30 cellular contexts compared by ENCODE assay signal in genomic region chr10:3481000-3481335, GRCh38.
"Had no signal": no experiment of that assay in that cellular context is flagged by ENCODE, and none has a peak within 500 bp of the region (broad histone marks: within the 10 kb centered on the region; RNA-seq: fewer than 3 reads in every experiment).

No MANE protein-coding gene starts in this region.

- ATAC-seq: effector memory CD8-positive, alpha-beta T cell; gastroesophageal sphincter; heart right ventricle; T-helper 17 cell; WTC11 had no signal

- H3K27me3 Mint-ChIP-seq: brain had no signal

- H3K9me3 ChIP-seq: ascending aorta, esophagus squamous epithelium, gastroesophageal sphincter, heart right ventricle had no signal

- H3K27me3 ChIP-seq: ascending aorta, esophagus squamous epithelium, gastroesophageal sphincter, heart right ventricle had no signal

- H3K27ac ChIP-seq: ascending aorta, heart right ventricle had no signal

- H3K27ac Mint-ChIP-seq: activated CD4-positive, alpha-beta memory T cell treated with anti-CD3 and anti-CD28 coated beads, Interleukin-2, amount 10 ng/mL, durations not matched to agents 7 days and 5 days; activated CD4-positive, alpha-beta T cell treated with anti-CD3 and anti-CD28 coated beads, Interleukin-2, amount 10 ng/mL, durations not matched to agents 7 days and 5 days; activated naive CD4-positive, alpha-beta T cell treated with anti-CD3 and anti-CD28 coated beads, Interleukin-2, amount 10 ng/mL, durations not matched to agents 7 days and 5 days; activated naive CD4-positive, alpha-beta T cell treated with anti-CD3 and anti-CD28 coated beads, Interleukin-2, amount 50 U/mL, for 72 hours; activated naive CD8-positive, alpha-beta T cell treated with anti-CD3 and anti-CD28 coated beads, Interleukin-2, amount 10 ng/mL, durations not matched to agents 7 days and 5 days; activated T-cell treated with anti-CD3 and anti-CD28 coated beads, Interleukin-2, amount 50 U/mL, for 24 hours; activated T-cell treated with anti-CD3 and anti-CD28 coated beads, Interleukin-2, amount 50 U/mL, for 72 hours; effector memory CD8-positive, alpha-beta T cell; T-helper 17 cell; T-helper 2 cell treated with Interferon-gamma antibody and Interleukin-4, amounts not matched to agents 5 μg/mL and 100 μg/mL, for 36 hours; WTC11 had no signal

- H3K9me3 Mint-ChIP-seq: activated CD4-positive, alpha-beta memory T cell treated with anti-CD3 and anti-CD28 coated beads, Interleukin-2, amount 10 ng/mL, durations not matched to agents 7 days and 5 days; activated naive CD4-positive, alpha-beta T cell treated with anti-CD3 and anti-CD28 coated beads, Interleukin-2, amount 10 ng/mL, durations not matched to agents 7 days and 5 days; activated naive CD8-positive, alpha-beta T cell treated with anti-CD3 and anti-CD28 coated beads, Interleukin-2, amount 10 ng/mL, durations not matched to agents 7 days and 5 days; activated T-cell treated with anti-CD3 and anti-CD28 coated beads, Interleukin-2, amount 50 U/mL, for 24 hours; activated T-cell treated with anti-CD3 and anti-CD28 coated beads, Interleukin-2, amount 50 U/mL, for 72 hours; central memory CD8-positive, alpha-beta T cell; effector memory CD8-positive, alpha-beta T cell; T-helper 2 cell treated with Interferon-gamma antibody and Interleukin-4, amounts not matched to agents 5 μg/mL and 100 μg/mL, for 36 hours had no signal

- H3K4me3 ChIP-seq: ascending aorta, coronary artery, esophagus squamous epithelium, gastroesophageal sphincter, heart right ventricle had no signal

- DNase-seq: activated CD4-positive, alpha-beta memory T cell treated with anti-CD3 and anti-CD28 coated beads, Interleukin-2, amount 10 ng/mL, durations not matched to agents 7 days and 5 days; activated CD4-positive, alpha-beta T cell treated with anti-CD3 and anti-CD28 coated beads for 1 hour; activated CD4-positive, alpha-beta T cell treated with anti-CD3 and anti-CD28 coated beads for 4 hours; activated CD4-positive, alpha-beta T cell treated with anti-CD3 and anti-CD28 coated beads, Interleukin-2, amount 10 ng/mL, durations not matched to agents 7 days and 5 days; activated CD4-positive, alpha-beta T cell treated with anti-CD3 and anti-CD28 coated beads, Interleukin-2, amount 50 U/mL, for 4 hours; activated CD8-positive, alpha-beta memory T cell treated with anti-CD3 and anti-CD28 coated beads, Interleukin-2, amount 50 U/mL, for 48 hours; activated gamma-delta T cell; activated naive CD4-positive, alpha-beta T cell; activated naive CD4-positive, alpha-beta T cell treated with anti-CD3 and anti-CD28 coated beads, Interleukin-2, amount 10 ng/mL, durations not matched to agents 7 days and 5 days; activated naive CD8-positive, alpha-beta T cell treated with anti-CD3 and anti-CD28 coated beads, Interleukin-2, amount 10 ng/mL, durations not matched to agents 7 days and 5 days; activated T-cell treated with anti-CD3 and anti-CD28 coated beads for 4 hours; activated T-cell treated with anti-CD3 and anti-CD28 coated beads, Interleukin-2, amount 50 U/mL, for 24 hours; dermis blood vessel endothelial cell; effector CD4-positive, alpha-beta T cell; effector memory CD8-positive, alpha-beta T cell; erythroblast; esophagus squamous epithelium; foreskin melanocyte; heart right ventricle; T-helper 1 cell; T-helper 17 cell had no signal

- H3K36me3 ChIP-seq: ascending aorta, esophagus squamous epithelium, gastroesophageal sphincter, heart right ventricle had no signal

- H3K36me3 Mint-ChIP-seq: activated naive CD4-positive, alpha-beta T cell treated with anti-CD3 and anti-CD28 coated beads, Interleukin-2, amount 10 ng/mL, durations not matched to agents 7 days and 5 days; activated naive CD8-positive, alpha-beta T cell treated with anti-CD3 and anti-CD28 coated beads, Interleukin-2, amount 10 ng/mL, durations not matched to agents 7 days and 5 days; brain; WTC11 had no signal

- H3K4me3 Mint-ChIP-seq: activated CD4-positive, alpha-beta memory T cell treated with anti-CD3 and anti-CD28 coated beads, Interleukin-2, amount 10 ng/mL, durations not matched to agents 7 days and 5 days; activated CD4-positive, alpha-beta T cell treated with anti-CD3 and anti-CD28 coated beads, Interleukin-2, amount 10 ng/mL, durations not matched to agents 7 days and 5 days; activated naive CD4-positive, alpha-beta T cell treated with anti-CD3 and anti-CD28 coated beads, Interleukin-2, amount 10 ng/mL, durations not matched to agents 7 days and 5 days; activated naive CD8-positive, alpha-beta T cell treated with anti-CD3 and anti-CD28 coated beads, Interleukin-2, amount 10 ng/mL, durations not matched to agents 7 days and 5 days; activated T-cell treated with anti-CD3 and anti-CD28 coated beads, Interleukin-2, amount 50 U/mL, for 24 hours; activated T-cell treated with anti-CD3 and anti-CD28 coated beads, Interleukin-2, amount 50 U/mL, for 72 hours; central memory CD8-positive, alpha-beta T cell; effector memory CD8-positive, alpha-beta T cell; T-helper 17 cell; T-helper 2 cell treated with Interferon-gamma antibody and Interleukin-4, amounts not matched to agents 5 μg/mL and 100 μg/mL, for 36 hours; WTC11 had no signal
